In the genomic region with DNA sequence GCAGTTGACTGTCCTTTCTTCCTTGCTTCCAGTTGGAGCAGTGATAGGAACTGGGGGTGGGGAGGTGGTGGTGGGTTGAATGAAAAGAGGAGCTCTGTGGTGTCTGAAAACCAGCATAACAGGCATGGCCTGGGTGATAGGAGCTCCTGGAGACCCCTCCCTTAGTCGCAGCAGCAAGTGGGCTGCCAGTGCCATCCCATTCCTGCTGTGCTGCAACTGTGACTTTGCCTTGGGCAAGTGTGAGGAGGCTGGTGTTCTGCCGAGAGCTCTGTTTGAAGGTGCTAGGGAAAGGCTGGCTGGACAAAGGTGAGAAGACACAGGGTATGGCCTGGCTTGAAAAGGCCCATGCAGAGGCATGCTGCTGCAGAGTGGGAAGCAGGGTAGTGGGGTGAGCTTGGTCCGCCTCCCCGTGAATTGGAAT, we compare ENCODE assay signal across 9 cellular contexts. TPM values are rescaled to one million over a fixed set of nuclear protein-coding genes. Genes with fewer than 3 reads are reported as not detected.
DNase-seq lines count a peak whose midpoint lies in the region; ATAC-seq and TF ChIP-seq lines count a peak whose summit lies in the region.
"Had no signal": no experiment of that assay in that cellular context is flagged by ENCODE, and none has a peak within 500 bp of the region (broad histone marks: within the 10 kb centered on the region; RNA-seq: fewer than 3 reads in every experiment).

No MANE protein-coding gene starts in this region.

- H3K9me3 ChIP-seq in heart right ventricle (no peaks in the 10 kb centered on the region), muscle layer of colon (ENCODE audit: low read length) (no peaks in the 10 kb centered on the region), uterus (no peaks in the 10 kb centered on the region)
- H3K9me3 ChIP-seq: left lung had no signal

- H3K27ac ChIP-seq in heart right ventricle = peak overlapping the region in 9 of 10 donors; percentile 7 to 85 (median 63)
- peak overlapping the region; percentile 94 for H3K27ac ChIP-seq in angular gyrus (ENCODE audit: low read depth, low read length)
- H3K27ac ChIP-seq in muscle layer of colon (ENCODE audit: low read depth, low read length) = no peak overlapping the region
- H3K27ac ChIP-seq in uterus = peak overlapping the region; percentile 59 to 74

- ATAC-seq in heart right ventricle = peak in 1 of 8 donors; percentile 3
- no peak for ATAC-seq in Right ventricle myocardium inferior

- DNase-seq in heart right ventricle = no peak
- DNase-seq in Right ventricle myocardium inferior (ENCODE audit: missing footprints) = no peak
- DNase-seq in uterus = no peak
- DNase-seq in cerebellar nuclear complex (lab: John Stamatoyannopoulos, UW) = no peak
- no peak for DNase-seq in NCI-H1417 treated with DMSO at 0.1 percent for 48 hours (lab: John Stamatoyannopoulos, UW)
- no peak for DNase-seq in SIG-M5 treated with dmso at 0.1 percent for 504 hours (lab: John Stamatoyannopoulos, UW; ENCODE audit: unreplicated experiment)
- DNase-seq: left lung had no signal

- no peaks in the 10 kb centered on the region for H3K27me3 ChIP-seq in heart right ventricle
- no peaks in the 10 kb centered on the region for H3K27me3 ChIP-seq in muscle layer of colon (ENCODE audit: control insufficient read depth in 1 of 2, insufficient read depth in 2 of 2, low read length in 2 of 2)
- no peaks in the 10 kb centered on the region for H3K27me3 ChIP-seq in uterus

- H3K4me3 ChIP-seq in heart right ventricle = no peak overlapping the region
- H3K4me3 ChIP-seq in muscle layer of colon (ENCODE audit: low read depth in 1 of 2, low read length in 2 of 2) = no peak overlapping the region
- H3K4me3 ChIP-seq in uterus = no peak overlapping the region
- H3K4me3 ChIP-seq: left lung had no signal

- H3K36me3 ChIP-seq in heart right ventricle (peaks cover 0 to 49% (median 27%) of the 10 kb centered on the region in 9 donors), muscle layer of colon (ENCODE audit: insufficient read depth, low read length) (peaks cover 32% of the 10 kb centered on the region), uterus (no peaks in the 10 kb centered on the region)

- peak overlapping the region; percentile 5 for H3K9ac ChIP-seq in muscle layer of colon (ENCODE audit: low read length)

- WGBS in heart right ventricle, 2 donors = 71 to 78% methylated on average over 4 of the region's 4 CpGs

- no peak for TF ChIP-seq CTCF in heart right ventricle (IDR thresholded peaks at IDR 0.05)
- no peak for TF ChIP-seq CTCF in uterus (IDR thresholded peaks at IDR 0.05)

- TF ChIP-seq POLR2A in uterus (IDR thresholded peaks at IDR 0.05) = no peak

- H3K4me1 ChIP-seq in heart right ventricle = peaks cover 16 to 44% (median 33%) of the 10 kb centered on the region in 9 donors
- H3K4me1 ChIP-seq in muscle layer of colon (ENCODE audit: insufficient read depth, low read length) = peaks cover 19% of the 10 kb centered on the region
- H3K4me1 ChIP-seq in uterus = peaks cover 0 to 4% of the 10 kb centered on the region in 2 donors

- intact Hi-C loops in heart right ventricle (cut with DNase I) = loop anchor here in 9 of 10 donors (5.0 to 10.0 kb wide), 6 partner anchors 121 to 273 kb away; no protein-coding TSS in a partner anchor
- intact Hi-C loops in Right ventricle myocardium inferior (cut with DNase I) = loop anchor here (5.0 kb wide), 1 partner anchor 173 kb away; no protein-coding TSS in a partner anchor
- intact Hi-C loops in uterus (cut with DNase I; ENCODE audit: low total_unique reads) = no loop called here

RNA-seq across cellular contexts. Expression of gene CDK5R1, which starts 2.7 kb away (rescaled TPM):
- 1 to 10 TPM in 9 of 10 donors, under 1 TPM in 1; 0.90 to 2.1 (median 1.3) TPM for total RNA-seq in heart right ventricle
- under 1 TPM; 0.66 to 0.83 TPM for polyA plus RNA-seq in heart right ventricle
- 1.3 TPM for total RNA-seq in Right ventricle myocardium inferior
- total RNA-seq in uterus = 1 to 10 TPM in 2 of 4 donors, under 1 TPM in 1, not detected in 1; 0.77 to 2.9 (median 1.4) TPM

RNA-seq across cellular contexts. Expression of gene PSMD11, which starts 39.7 kb away (rescaled TPM):
- 100 to 1,000 TPM in 1 of 10 donors, 10 to 100 TPM in 9; 74.9 to 102 (median 84.1) TPM for total RNA-seq in heart right ventricle
- polyA plus RNA-seq in heart right ventricle = 10 to 100 TPM; 41.9 to 78.9 TPM
- 57.0 TPM for total RNA-seq in Right ventricle myocardium inferior
- 10 to 100 TPM; 10.8 to 89.3 (median 58.5) TPM for total RNA-seq in uterus
